Comparison of ENCODE assay signal across 19 cellular contexts in genomic region chr1:57782357-57782756, GRCh38.
DNase-seq lines count a peak whose midpoint lies in the region; ATAC-seq, FAIRE-seq and TF ChIP-seq lines count a peak whose summit lies in the region.
"Had no signal": no experiment of that assay in that cellular context is flagged by ENCODE, and none has a peak within 500 bp of the region (broad histone marks: within the 10 kb centered on the region; RNA-seq: fewer than 3 reads in every experiment).

No MANE protein-coding gene starts in this region.

- no peak for TF ChIP-seq CTCF in A549 (IDR thresholded peaks at IDR 0.05)
- no peak for TF ChIP-seq CTCF in K562 (IDR thresholded peaks at IDR 0.05 in 2 of 3, conservative IDR thresholded peaks at IDR 0.05 in 1 of 3; ENCODE audit: insufficient read depth in 2 of 3, low read depth in 1 of 3, low read length in 3 of 3)
- TF ChIP-seq CTCF in esophagus squamous epithelium (IDR thresholded peaks at IDR 0.05): no peak

- H3K9me1 ChIP-seq in K562 (ENCODE audit: control insufficient read depth, insufficient read depth, low read length): no peaks in the 10 kb centered on the region

- H3K79me2 ChIP-seq in K562 (ENCODE audit: control insufficient read depth, insufficient read depth, low read length): no peaks in the 10 kb centered on the region

- H3K27me3 ChIP-seq in BLaER1: no peaks in the 10 kb centered on the region
- H3K27me3 ChIP-seq in K562 (ENCODE audit: control insufficient read depth in 2 of 2, insufficient read depth in 2 of 2, low read length in 2 of 2): no peaks in the 10 kb centered on the region
- H3K27me3 ChIP-seq in esophagus squamous epithelium: no peaks in the 10 kb centered on the region
- H3K27me3 ChIP-seq: BLaER1 treated with 17β-estradiol and CSF1 and Interleukin-3, amounts not matched to agents 10 nM and 100 nM had no signal

- in situ Hi-C loops in K562 (cut with MboI): no loop called here

- TF ChIP-seq RAD21 in A549 (conservative IDR thresholded peaks at IDR 0.05 in 1 of 2, IDR thresholded peaks at IDR 0.05 in 1 of 2) (no peak), K562 (CRISPR knock-in tag; conservative IDR thresholded peaks at IDR 0.05 in 1 of 2, IDR thresholded peaks at IDR 0.05 in 1 of 2) (no peak)

- H3K36me3 Mint-ChIP-seq in activated naive CD8-positive, alpha-beta T cell treated with anti-CD3 and anti-CD28 coated beads for 36 hours: no peaks in the 10 kb centered on the region
- H3K36me3 Mint-ChIP-seq: CD14-positive monocyte; CD8-positive, alpha-beta memory T cell had no signal

- BruUV-seq in K562 (replicated peaks; lab: Mats Ljungman, UMichigan): no TSS peak

- intact Hi-C loops in K562 (cut with micrococcal nuclease) (no loop called here), esophagus squamous epithelium (cut with DNase I) (no loop called here)

- H3K36me3 ChIP-seq in BLaER1: no peaks in the 10 kb centered on the region
- H3K36me3 ChIP-seq in K562 (ENCODE audit: control insufficient read depth, insufficient read depth, low read length): no peaks in the 10 kb centered on the region
- H3K36me3 ChIP-seq in esophagus squamous epithelium: no peaks in the 10 kb centered on the region
- H3K36me3 ChIP-seq: BLaER1 treated with 17β-estradiol and CSF1 and Interleukin-3, amounts not matched to agents 10 nM and 100 nM had no signal

- H3K4me2 ChIP-seq in A549: no peak overlapping the region
- peak overlapping the region; percentile 18; the same call in 1 of the 2 replicates for H3K4me2 ChIP-seq in BLaER1
- H3K4me2 ChIP-seq in K562 (ENCODE audit: insufficient read depth, low read length): no peak overlapping the region

- H3K9me3 Mint-ChIP-seq in activated naive CD8-positive, alpha-beta T cell treated with anti-CD3 and anti-CD28 coated beads for 36 hours: no peaks in the 10 kb centered on the region
- H3K9me3 Mint-ChIP-seq: CD4-positive, alpha-beta T cell had no signal

- no peak overlapping the region for H3K27ac Mint-ChIP-seq in activated naive CD8-positive, alpha-beta T cell treated with anti-CD3 and anti-CD28 coated beads for 36 hours
- H3K27ac Mint-ChIP-seq: B cell; CD14-positive monocyte; CD4-positive, alpha-beta T cell; CD8-positive, alpha-beta memory T cell had no signal

- H3K27ac ChIP-seq in A549: no peak overlapping the region
- no peak overlapping the region for H3K27ac ChIP-seq in BLaER1
- no peak overlapping the region for H3K27ac ChIP-seq in K562 (ENCODE audit: extremely low read depth, low read depth, low read length)
- H3K27ac ChIP-seq in esophagus squamous epithelium: no peak overlapping the region
- H3K27ac ChIP-seq: BLaER1 treated with 17β-estradiol and CSF1 and Interleukin-3, amounts not matched to agents 10 nM and 100 nM had no signal

- no peak for DNase-seq in A549 (ENCODE audit: low read depth in 1 of 2, low spot score in 1 of 2)
- DNase-seq in K562 (ENCODE audit: extremely low read depth in 1 of 4, low spot score in 3 of 4): no peak
- no peak for DNase-seq in esophagus squamous epithelium (lab: John Stamatoyannopoulos, UW)
- no peak for DNase-seq in activated naive CD8-positive, alpha-beta T cell treated with anti-CD3 and anti-CD28 coated beads for 36 hours
- DNase-seq: CD4-positive, alpha-beta T cell; CD8-positive, alpha-beta memory T cell; DMS 273 treated with DMSO at 0.1 percent for 48 hours; DMS79; EL; GDM1; GOT3; H7; HCEC 1CT had no signal

- no peak overlapping the region for H2AFZ ChIP-seq in K562 (ENCODE audit: low read depth, low read length)

- H3K4me3 Mint-ChIP-seq in activated naive CD8-positive, alpha-beta T cell treated with anti-CD3 and anti-CD28 coated beads for 36 hours: no peak overlapping the region
- H3K4me3 Mint-ChIP-seq: B cell; CD14-positive monocyte; CD4-positive, alpha-beta T cell; CD8-positive, alpha-beta memory T cell had no signal

- TF ChIP-seq EP300 in A549 (IDR thresholded peaks at IDR 0.05) (no peak), K562 (IDR thresholded peaks at IDR 0.05; ENCODE audit: low read length) (no peak)

- H3K4me1 Mint-ChIP-seq in activated naive CD8-positive, alpha-beta T cell treated with anti-CD3 and anti-CD28 coated beads for 36 hours: no peaks in the 10 kb centered on the region
- H3K4me1 Mint-ChIP-seq: B cell, CD14-positive monocyte had no signal

- POLR2A ChIA-PET in A549 (lab: Yijun Ruan, JAX): no interaction called here
- POLR2A ChIA-PET in K562 (lab: Yijun Ruan, JAX): no interaction called here

- H4K20me1 ChIP-seq in BLaER1: no peaks in the 10 kb centered on the region
- no peaks in the 10 kb centered on the region for H4K20me1 ChIP-seq in K562 (replicated peaks; ENCODE audit: control insufficient read depth, insufficient read depth, low read length)
- H4K20me1 ChIP-seq: BLaER1 treated with 17β-estradiol and CSF1 and Interleukin-3, amounts not matched to agents 10 nM and 100 nM had no signal

- H3K4me1 ChIP-seq in A549 (no peaks in the 10 kb centered on the region), BLaER1 (peaks cover 8% of the 10 kb centered on the region; the same call in 1 of the 2 replicates), K562 (replicated peaks in 1 of 2; ENCODE audit: control insufficient read depth in 2 of 2, insufficient read depth in 2 of 2, low read length in 2 of 2) (no peaks in the 10 kb centered on the region), esophagus squamous epithelium (no peaks in the 10 kb centered on the region)

- FAIRE-seq in A549 (lab: Jason Lieb, UNC) (no peak), K562 (lab: Jason Lieb, UNC) (no peak)
- FAIRE-seq: GM12878 had no signal

- H3K27me3 Mint-ChIP-seq in activated naive CD8-positive, alpha-beta T cell treated with anti-CD3 and anti-CD28 coated beads for 36 hours: peaks cover 22% of the 10 kb centered on the region

- H3K9me3 ChIP-seq in A549 (no peaks in the 10 kb centered on the region), BLaER1 (no peaks in the 10 kb centered on the region), K562 (replicated peaks; ENCODE audit: control insufficient read depth, insufficient read depth, low read depth, low read length) (no peaks in the 10 kb centered on the region), esophagus squamous epithelium (no peaks in the 10 kb centered on the region)

- 0% methylated on average over 2 of the region's 2 CpGs for WGBS in A549 (ENCODE audit: missing lambda C conversion rate)
- 3% methylated on average over 2 of the region's 2 CpGs for WGBS in K562 (ENCODE audit: insufficient coverage, low coverage, missing lambda C conversion rate)
- WGBS in esophagus squamous epithelium, 2 donors: 58 to 65% methylated on average over 2 of the region's 2 CpGs

- H3K4me3 ChIP-seq in A549: no peak overlapping the region
- H3K4me3 ChIP-seq in BLaER1: no peak overlapping the region
- no peak overlapping the region for H3K4me3 ChIP-seq in K562
- no peak overlapping the region for H3K4me3 ChIP-seq in esophagus squamous epithelium
- H3K4me3 ChIP-seq: BLaER1 treated with 17β-estradiol and CSF1 and Interleukin-3, amounts not matched to agents 10 nM and 100 nM; GM12878 had no signal

- CTCF ChIA-PET in A549 (lab: Yijun Ruan, JAX): no interaction called here
- CTCF ChIA-PET in K562 (lab: Yijun Ruan, JAX; ENCODE audit: low intra/inter-chr PET ratio): no interaction called here

- TF ChIP-seq POLR2A in A549 (IDR thresholded peaks at IDR 0.05; ENCODE audit: low read length) (no peak), K562 (conservative IDR thresholded peaks at IDR 0.05) (no peak), esophagus squamous epithelium (IDR thresholded peaks at IDR 0.05) (no peak)

- ATAC-seq in A549: no peak
- ATAC-seq in K562: no peak
- no peak for ATAC-seq in GM19463 (IDR thresholded peaks at IDR 0.05; ENCODE audit: unreplicated experiment)
- ATAC-seq: GM12878 had no signal

- H3K9ac ChIP-seq in BLaER1 (no peak overlapping the region), K562 (ENCODE audit: insufficient read depth in 1 of 2, low read depth in 2 of 2, low read length in 2 of 2) (no peak overlapping the region)
- H3K9ac ChIP-seq: BLaER1 treated with 17β-estradiol and CSF1 and Interleukin-3, amounts not matched to agents 10 nM and 100 nM had no signal

TF ChIP-seq in A549, 52 proteins besides CTCF, POLR2A, EP300 and RAD21:
- no peak for TF ChIP-seq NR3C1 (IDR thresholded peaks at IDR 0.05)
- peak; percentile 80 for TF ChIP-seq MAFK (IDR thresholded peaks at IDR 0.05; ENCODE audit: partially characterized antibody)

TF ChIP-seq in K562, 482 proteins besides CTCF, POLR2A, EP300 and RAD21 (continues in another document):
- no peak for TF ChIP-seq NBN (IDR thresholded peaks at IDR 0.05; ENCODE audit: low read depth)
- TF ChIP-seq MAFG (tag; conservative IDR thresholded peaks at IDR 0.05): peak; percentile 56; the same call in 1 of the 2 replicates
- no peak for TF ChIP-seq MTA2 (IDR thresholded peaks at IDR 0.05; ENCODE audit: low read depth)
- TF ChIP-seq MAFK (IDR thresholded peaks at IDR 0.05; ENCODE audit: low read length): peak; percentile 56
- TF ChIP-seq MAFF (IDR thresholded peaks at IDR 0.05; ENCODE audit: low read length): peak; percentile 70
- no peak for TF ChIP-seq NR4A1 (CRISPR knock-in tag; IDR thresholded peaks at IDR 0.05)
- no peak for TF ChIP-seq NR4A1 (tag; IDR thresholded peaks at IDR 0.05)
- TF ChIP-seq ZNF316 (IDR thresholded peaks at IDR 0.05): peak; percentile 78
- no peak for TF ChIP-seq ELK1 (CRISPR knock-in tag; IDR thresholded peaks at IDR 0.05)
- no peak for TF ChIP-seq TCF15 (CRISPR knock-in tag; IDR thresholded peaks at IDR 0.05)
- no peak for TF ChIP-seq RBM17 (IDR thresholded peaks at IDR 0.05; ENCODE audit: borderline replicate concordance, low read depth, low read length)

Comparison
In these comparisons a context has a peak if more than half of its experiments do, and no peak if none do; other contexts are left out.
1. Of the 35 proteins assayed by ChIP-seq in both K562 and A549: peak only in K562: none; only in A549: none; in both: MAFK; in neither: 34.